ENCODE assay signal across 5 cellular contexts in genomic region chr6:148822819-148823218, GRCh38.
"Had no signal": no experiment of that assay in that cellular context is flagged by ENCODE, and none has a peak within 500 bp of the region (broad histone marks: within the 10 kb centered on the region; RNA-seq: fewer than 3 reads in every experiment).

No MANE protein-coding gene starts in this region.

- H3K36me3 ChIP-seq: HAP-1 had no signal

- ATAC-seq: HCT116, HepG2 had no signal

- H3K4me3 ChIP-seq: GM23248, HAP-1 had no signal

- H2AFZ ChIP-seq: GM23248 had no signal

- H3K9ac ChIP-seq: GM23248 had no signal

- H3K9me3 ChIP-seq: HAP-1 had no signal

- DNase-seq: GM23248, HFFc6 had no signal
